Comparison of ENCODE assay signal across 1 cellular context in the genomic region with DNA sequence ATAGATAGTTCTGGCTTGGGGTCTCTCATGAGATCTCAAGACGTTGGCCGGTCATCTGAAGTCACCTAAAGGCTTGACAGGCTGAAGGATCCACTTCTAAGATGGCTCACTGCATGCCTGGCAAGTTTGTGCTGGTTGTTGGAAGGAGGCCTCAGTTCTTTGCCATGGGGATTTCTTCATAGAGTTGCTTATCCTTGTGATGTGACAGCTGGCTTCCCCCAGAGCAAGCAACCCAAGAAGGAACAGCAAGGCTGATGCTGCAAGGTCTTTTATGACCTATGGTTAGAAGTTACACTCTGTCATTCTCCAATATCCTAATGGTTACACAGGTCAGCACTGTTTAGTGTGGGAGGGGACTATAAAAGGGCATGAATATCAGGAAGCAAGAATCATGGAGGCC.
TF ChIP-seq lines count a peak whose summit lies in the region.

No MANE protein-coding gene starts in this region.

TF ChIP-seq in HepG2, 621 proteins besides CTCF, POLR2A, EP300 and RAD21:
- TF ChIP-seq RFX5 (IDR thresholded peaks at IDR 0.05; ENCODE audit: low read depth, low read length) (no peak), REPIN1 (CRISPR knock-in tag; IDR thresholded peaks at IDR 0.05; ENCODE audit: borderline replicate concordance, low read depth) (no peak), ZBTB7A (CRISPR knock-in tag; IDR thresholded peaks at IDR 0.05) (no peak), ARNT (IDR thresholded peaks at IDR 0.05) (no peak), MTA3 (CRISPR knock-in tag; IDR thresholded peaks at IDR 0.05) (no peak), ZSCAN22 (CRISPR knock-in tag; IDR thresholded peaks at IDR 0.05) (no peak), KLF16 (CRISPR knock-in tag; IDR thresholded peaks at IDR 0.05) (no peak), FOXP1 (IDR thresholded peaks at IDR 0.05) (no peak), FOXP1 (CRISPR knock-in tag; IDR thresholded peaks at IDR 0.05) (no peak), ZSCAN25 (CRISPR knock-in tag; IDR thresholded peaks at IDR 0.05) (no peak), KDM1A (CRISPR knock-in tag; IDR thresholded peaks at IDR 0.05) (no peak), MEIS2 (CRISPR knock-in tag; IDR thresholded peaks at IDR 0.05) (no peak), RXRB (CRISPR knock-in tag; IDR thresholded peaks at IDR 0.05; ENCODE audit: borderline replicate concordance) (no peak), HOXA3 (CRISPR knock-in tag; IDR thresholded peaks at IDR 0.05) (no peak), ZNF44 (CRISPR knock-in tag; IDR thresholded peaks at IDR 0.05) (no peak)
- TF ChIP-seq, protein P1, sequence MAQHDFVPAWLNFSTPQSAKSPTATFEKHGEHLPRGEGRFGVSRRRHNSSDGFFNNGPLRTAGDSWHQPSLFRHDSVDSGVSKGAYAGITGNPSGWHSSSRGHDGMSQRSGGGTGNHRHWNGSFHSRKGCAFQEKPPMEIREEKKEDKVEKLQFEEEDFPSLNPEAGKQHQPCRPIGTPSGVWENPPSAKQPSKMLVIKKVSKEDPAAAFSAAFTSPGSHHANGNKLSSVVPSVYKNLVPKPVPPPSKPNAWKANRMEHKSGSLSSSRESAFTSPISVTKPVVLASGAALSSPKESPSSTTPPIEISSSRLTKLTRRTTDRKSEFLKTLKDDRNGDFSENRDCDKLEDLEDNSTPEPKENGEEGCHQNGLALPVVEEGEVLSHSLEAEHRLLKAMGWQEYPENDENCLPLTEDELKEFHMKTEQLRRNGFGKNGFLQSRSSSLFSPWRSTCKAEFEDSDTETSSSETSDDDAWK (CRISPR knock-in tag; IDR thresholded peaks at IDR 0.05), result no peak
- TF ChIP-seq, protein P2, sequence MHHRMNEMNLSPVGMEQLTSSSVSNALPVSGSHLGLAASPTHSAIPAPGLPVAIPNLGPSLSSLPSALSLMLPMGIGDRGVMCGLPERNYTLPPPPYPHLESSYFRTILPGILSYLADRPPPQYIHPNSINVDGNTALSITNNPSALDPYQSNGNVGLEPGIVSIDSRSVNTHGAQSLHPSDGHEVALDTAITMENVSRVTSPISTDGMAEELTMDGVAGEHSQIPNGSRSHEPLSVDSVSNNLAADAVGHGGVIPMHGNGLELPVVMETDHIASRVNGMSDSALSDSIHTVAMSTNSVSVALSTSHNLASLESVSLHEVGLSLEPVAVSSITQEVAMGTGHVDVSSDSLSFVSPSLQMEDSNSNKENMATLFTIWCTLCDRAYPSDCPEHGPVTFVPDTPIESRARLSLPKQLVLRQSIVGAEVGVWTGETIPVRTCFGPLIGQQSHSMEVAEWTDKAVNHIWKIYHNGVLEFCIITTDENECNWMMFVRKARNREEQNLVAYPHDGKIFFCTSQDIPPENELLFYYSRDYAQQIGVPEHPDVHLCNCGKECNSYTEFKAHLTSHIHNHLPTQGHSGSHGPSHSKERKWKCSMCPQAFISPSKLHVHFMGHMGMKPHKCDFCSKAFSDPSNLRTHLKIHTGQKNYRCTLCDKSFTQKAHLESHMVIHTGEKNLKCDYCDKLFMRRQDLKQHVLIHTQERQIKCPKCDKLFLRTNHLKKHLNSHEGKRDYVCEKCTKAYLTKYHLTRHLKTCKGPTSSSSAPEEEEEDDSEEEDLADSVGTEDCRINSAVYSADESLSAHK (CRISPR knock-in tag; IDR thresholded peaks at IDR 0.05; ENCODE audit: borderline replicate concordance), result no peak
- TF ChIP-seq, protein P3, sequence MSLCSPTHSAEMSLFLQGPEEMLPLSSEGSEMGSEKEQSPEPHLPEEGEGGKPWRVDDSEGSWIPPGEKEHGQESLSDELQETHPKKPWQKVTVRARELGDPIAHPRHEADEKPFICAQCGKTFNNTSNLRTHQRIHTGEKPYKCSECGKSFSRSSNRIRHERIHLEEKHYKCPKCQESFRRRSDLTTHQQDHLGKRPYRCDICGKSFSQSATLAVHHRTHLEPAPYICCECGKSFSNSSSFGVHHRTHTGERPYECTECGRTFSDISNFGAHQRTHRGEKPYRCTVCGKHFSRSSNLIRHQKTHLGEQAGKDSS (CRISPR knock-in tag; IDR thresholded peaks at IDR 0.05; ENCODE audit: borderline replicate concordance, low read depth), result no peak
- TF ChIP-seq, protein P4, sequence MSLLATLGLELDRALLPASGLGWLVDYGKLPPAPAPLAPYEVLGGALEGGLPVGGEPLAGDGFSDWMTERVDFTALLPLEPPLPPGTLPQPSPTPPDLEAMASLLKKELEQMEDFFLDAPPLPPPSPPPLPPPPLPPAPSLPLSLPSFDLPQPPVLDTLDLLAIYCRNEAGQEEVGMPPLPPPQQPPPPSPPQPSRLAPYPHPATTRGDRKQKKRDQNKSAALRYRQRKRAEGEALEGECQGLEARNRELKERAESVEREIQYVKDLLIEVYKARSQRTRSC (CRISPR knock-in tag; IDR thresholded peaks at IDR 0.05; ENCODE audit: low read depth), result no peak
